In genomic region chr1:164558461-164559341, GRCh38 we compare ENCODE assay signal across 1 cellular context.
TF ChIP-seq lines count a peak whose summit lies in the region.

Gene PBX1 (plus strand): TSS chr1:164559184.

TF ChIP-seq in HEK293, 187 proteins besides CTCF, POLR2A, EP300 and RAD21 (continued from another document and continues in another):
- TF ChIP-seq ELK4 (IDR thresholded peaks at IDR 0.05; ENCODE audit: borderline replicate concordance, low read depth, low read length) = no peak
- TF ChIP-seq ZNF514 (tag by site-specific recombination; IDR thresholded peaks at IDR 0.05) = no peak
- TF ChIP-seq EGR2 (tag by site-specific recombination; IDR thresholded peaks at IDR 0.05; ENCODE audit: low read depth) = peak; percentile 76
- no peak for TF ChIP-seq ZNF658 (tag by site-specific recombination; IDR thresholded peaks at IDR 0.05)
- peak; percentile 34; the same call in 1 of the 2 replicates for TF ChIP-seq ZNF596 (tag by site-specific recombination; IDR thresholded peaks at IDR 0.05)
- no peak for TF ChIP-seq YY2 (tag by site-specific recombination; IDR thresholded peaks at IDR 0.05)
- TF ChIP-seq ZBTB17 (tag by site-specific recombination; IDR thresholded peaks at IDR 0.05) = peak; percentile 54
- TF ChIP-seq KLF17 (tag by site-specific recombination; IDR thresholded peaks at IDR 0.05) = no peak
- TF ChIP-seq ZNF768 (tag by site-specific recombination; IDR thresholded peaks at IDR 0.05) = 0 out of 2 replicates have a peak, but pooled peaks have one; percentile 31
- peak; percentile 75 for TF ChIP-seq ZNF398 (tag by site-specific recombination; IDR thresholded peaks at IDR 0.05)
- no peak for TF ChIP-seq GLIS2 (tag by site-specific recombination; IDR thresholded peaks at IDR 0.05)
- no peak for TF ChIP-seq GFI1B (tag by site-specific recombination; IDR thresholded peaks at IDR 0.05)
- TF ChIP-seq ZNF202 (tag by site-specific recombination; IDR thresholded peaks at IDR 0.05; ENCODE audit: borderline replicate concordance) = no peak
- TF ChIP-seq IKZF3 (tag by site-specific recombination; IDR thresholded peaks at IDR 0.05) = peak; percentile 97
- no peak for TF ChIP-seq REPIN1 (tag by site-specific recombination; IDR thresholded peaks at IDR 0.05; ENCODE audit: low read depth)
- TF ChIP-seq ZNF266 (tag by site-specific recombination; IDR thresholded peaks at IDR 0.05; ENCODE audit: low read depth) = no peak
- no peak for TF ChIP-seq ZNF350 (tag by site-specific recombination; IDR thresholded peaks at IDR 0.05)
- TF ChIP-seq ZNF132 (tag by site-specific recombination; IDR thresholded peaks at IDR 0.05; ENCODE audit: borderline replicate concordance) = no peak
- no peak for TF ChIP-seq ZNF2 (tag by site-specific recombination; IDR thresholded peaks at IDR 0.05)
- peak; percentile 43; the same call in 1 of the 2 replicates for TF ChIP-seq ZNF335 (tag by site-specific recombination; conservative IDR thresholded peaks at IDR 0.05)
- TF ChIP-seq ZNF660 (tag by site-specific recombination; IDR thresholded peaks at IDR 0.05) = peak; percentile 34; the same call in 1 of the 2 replicates
- TF ChIP-seq PBX3 (CRISPR knock-in tag; IDR thresholded peaks at IDR 0.05) = peak; percentile 89
- peak; percentile 89 for TF ChIP-seq SP2 (tag by site-specific recombination; IDR thresholded peaks at IDR 0.05)
- TF ChIP-seq ZNF488 (tag by site-specific recombination; IDR thresholded peaks at IDR 0.05) = no peak
- no peak for TF ChIP-seq ZNF555 (tag by site-specific recombination; conservative IDR thresholded peaks at IDR 0.05)
- TF ChIP-seq ZBTB6 (tag by site-specific recombination; IDR thresholded peaks at IDR 0.05) = peak; percentile 77
- no peak for TF ChIP-seq ZNF37A (tag by site-specific recombination; IDR thresholded peaks at IDR 0.05)
- TF ChIP-seq MEIS1 (CRISPR knock-in tag; IDR thresholded peaks at IDR 0.05; ENCODE audit: borderline replicate concordance) = no peak
- TF ChIP-seq TCF7L2 (IDR thresholded peaks at IDR 0.05; ENCODE audit: borderline replicate concordance, low read depth, low read length) = no peak
- TF ChIP-seq ATF2 (tag by site-specific recombination; IDR thresholded peaks at IDR 0.05; ENCODE audit: low read depth) = no peak
- peak; percentile 49 for TF ChIP-seq PRDM10 (tag by site-specific recombination; IDR thresholded peaks at IDR 0.05)
- TF ChIP-seq HIC1 (tag by site-specific recombination; IDR thresholded peaks at IDR 0.05) = no peak
- no peak for TF ChIP-seq ZNF146 (tag by site-specific recombination; IDR thresholded peaks at IDR 0.05)
- no peak for TF ChIP-seq SCRT2 (tag by site-specific recombination; IDR thresholded peaks at IDR 0.05)
- TF ChIP-seq ZNF155 (tag by site-specific recombination; IDR thresholded peaks at IDR 0.05) = no peak
- TF ChIP-seq ZNF626 (tag by site-specific recombination; IDR thresholded peaks at IDR 0.05) = no peak
- TF ChIP-seq ZNF18 (tag by site-specific recombination; IDR thresholded peaks at IDR 0.05) = no peak
- peak; percentile 95 for TF ChIP-seq ZNF341 (tag by site-specific recombination; IDR thresholded peaks at IDR 0.05; ENCODE audit: low read depth)
- no peak for TF ChIP-seq ZNF707 (tag by site-specific recombination; IDR thresholded peaks at IDR 0.05)
- no peak for TF ChIP-seq ZNF140 (tag by site-specific recombination; IDR thresholded peaks at IDR 0.05)
- no peak for TF ChIP-seq ZNF677 (tag by site-specific recombination; IDR thresholded peaks at IDR 0.05)
- no peak for TF ChIP-seq ZNF248 (tag by site-specific recombination; IDR thresholded peaks at IDR 0.05)
- TF ChIP-seq ZNF639 (tag by site-specific recombination; IDR thresholded peaks at IDR 0.05) = no peak
- TF ChIP-seq ZNF610 (tag by site-specific recombination; IDR thresholded peaks at IDR 0.05; ENCODE audit: borderline replicate concordance) = no peak
- no peak for TF ChIP-seq ZSCAN23 (tag by site-specific recombination; IDR thresholded peaks at IDR 0.05)
